Comparison of ENCODE assay signal across 21 cellular contexts in genomic region chr5:129909225-129909624, GRCh38. TPM values are rescaled to one million over a fixed set of nuclear protein-coding genes. Genes with fewer than 3 reads are reported as not detected.
DNase-seq lines count a peak whose midpoint lies in the region; ATAC-seq and TF ChIP-seq lines count a peak whose summit lies in the region.
"Had no signal": no experiment of that assay in that cellular context is flagged by ENCODE, and none has a peak within 500 bp of the region (broad histone marks: within the 10 kb centered on the region; RNA-seq: fewer than 3 reads in every experiment).

No MANE protein-coding gene starts in this region.

- DNase-seq in osteocyte (ENCODE audit: extremely low spot score, unreplicated experiment) (no peak), OCI-M2 (lab: John Stamatoyannopoulos, UW; ENCODE audit: unreplicated experiment) (no peak), islet precursor cell (no peak), anterior cingulate cortex (lab: John Stamatoyannopoulos, UW) (no peak)
- DNase-seq in effector memory CD8-positive, alpha-beta T cell = no peak
- DNase-seq: ACHN; activated B cell treated with CpG ODN at 0.5 μM for 24 hours; caudate nucleus; Karpas-422; kidney glomerular epithelial cell; NCI-H1694; NCI-H510A treated with DMSO at 0.1 percent for 48 hours; NK-92 treated with Interleukin-12 subunit alpha and Interleukin-12 subunit beta, amount 100 ng/mL, for 24 hours had no signal

- no peaks in the 10 kb centered on the region for H3K9me3 Mint-ChIP-seq in osteocyte (ENCODE audit: unreplicated experiment)
- no peaks in the 10 kb centered on the region for H3K9me3 Mint-ChIP-seq in effector memory CD8-positive, alpha-beta T cell
- H3K9me3 Mint-ChIP-seq: activated B cell treated with CpG ODN at 0.5 μM for 24 hours; activated naive CD4-positive, alpha-beta T cell treated with anti-CD3 and anti-CD28 coated beads, Interleukin-2, amount 50 U/mL, for 24 hours; activated T-helper 1 cell treated with anti-CD3 and anti-CD28 coated beads, Interleukin-12 subunit alpha, Interleukin-12 subunit beta, Interleukin-2, Interleukin-4 antibody, amounts not matched to agents 30 ng/mL and 10 ng/mL and 1 ng/mL, durations not matched to agents 14 hours and 24 hours and 36 hours; dendritic cell treated with granulocyte-macrophage colony-stimulating factor and Interleukin-4, amounts not matched to agents 40 ng/mL and 50 ng/mL, for 4 days; neural progenitor cell had no signal

- TF ChIP-seq CTCF in osteocyte (IDR thresholded peaks at IDR 0.05) = no peak

- H3K27ac Mint-ChIP-seq in osteocyte (ENCODE audit: unreplicated experiment) = peak overlapping the region; percentile 42
- H3K27ac Mint-ChIP-seq in effector memory CD8-positive, alpha-beta T cell = no peak overlapping the region
- H3K27ac Mint-ChIP-seq: activated B cell treated with CpG ODN at 0.5 μM for 24 hours; activated naive CD4-positive, alpha-beta T cell treated with anti-CD3 and anti-CD28 coated beads, Interleukin-2, amount 50 U/mL, for 24 hours; activated T-helper 1 cell treated with anti-CD3 and anti-CD28 coated beads, Interleukin-12 subunit alpha, Interleukin-12 subunit beta, Interleukin-2, Interleukin-4 antibody, amounts not matched to agents 30 ng/mL and 10 ng/mL and 1 ng/mL, durations not matched to agents 14 hours and 24 hours and 36 hours; dendritic cell treated with granulocyte-macrophage colony-stimulating factor and Interleukin-4, amounts not matched to agents 40 ng/mL and 50 ng/mL, for 4 days; neural progenitor cell had no signal

- H3K36me3 Mint-ChIP-seq in osteocyte (ENCODE audit: unreplicated experiment) = peaks cover 8% of the 10 kb centered on the region
- no peaks in the 10 kb centered on the region for H3K36me3 Mint-ChIP-seq in effector memory CD8-positive, alpha-beta T cell (ENCODE audit: insufficient read depth)
- H3K36me3 Mint-ChIP-seq: activated naive CD4-positive, alpha-beta T cell treated with anti-CD3 and anti-CD28 coated beads, Interleukin-2, amount 50 U/mL, for 24 hours had no signal

- no peaks in the 10 kb centered on the region for H3K27me3 Mint-ChIP-seq in osteocyte (ENCODE audit: unreplicated experiment)
- H3K27me3 Mint-ChIP-seq in effector memory CD8-positive, alpha-beta T cell = peaks cover 15 to 27% of the 10 kb centered on the region in 2 donors

- H3K4me1 Mint-ChIP-seq in osteocyte (ENCODE audit: unreplicated experiment) = peaks cover 41% of the 10 kb centered on the region
- peaks cover 6 to 8% of the 10 kb centered on the region in 2 donors for H3K4me1 Mint-ChIP-seq in effector memory CD8-positive, alpha-beta T cell (ENCODE audit: low read depth in 2 of 2)

- ATAC-seq in GM18867 (IDR thresholded peaks at IDR 0.05; ENCODE audit: unreplicated experiment) (peak; percentile 51), HG02981 (IDR thresholded peaks at IDR 0.05; ENCODE audit: unreplicated experiment) (peak; percentile 46), HG03558 (IDR thresholded peaks at IDR 0.05; ENCODE audit: extremely low read depth, unreplicated experiment) (peak; percentile 58)
- no peak for ATAC-seq in effector memory CD8-positive, alpha-beta T cell (replicated peaks)
- ATAC-seq: Panc1 had no signal

- H3K4me3 Mint-ChIP-seq in osteocyte (ENCODE audit: unreplicated experiment) = peak overlapping the region; percentile 23
- H3K4me3 Mint-ChIP-seq in effector memory CD8-positive, alpha-beta T cell = no peak overlapping the region
- H3K4me3 Mint-ChIP-seq: activated B cell treated with CpG ODN at 0.5 μM for 24 hours; activated naive CD4-positive, alpha-beta T cell treated with anti-CD3 and anti-CD28 coated beads, Interleukin-2, amount 50 U/mL, for 24 hours; activated T-helper 1 cell treated with anti-CD3 and anti-CD28 coated beads, Interleukin-12 subunit alpha, Interleukin-12 subunit beta, Interleukin-2, Interleukin-4 antibody, amounts not matched to agents 30 ng/mL and 10 ng/mL and 1 ng/mL, durations not matched to agents 14 hours and 24 hours and 36 hours; dendritic cell treated with granulocyte-macrophage colony-stimulating factor and Interleukin-4, amounts not matched to agents 40 ng/mL and 50 ng/mL, for 4 days; neural progenitor cell had no signal

RNA-seq across cellular contexts. Expression of gene CHSY3, which starts 5.0 kb away (rescaled TPM):
- total RNA-seq in osteocyte = 19.7 and 22.0 TPM in 2 replicates
- total RNA-seq: activated B cell treated with CpG ODN at 0.5 μM for 24 hours; activated T-helper 1 cell treated with anti-CD3 and anti-CD28 coated beads, Interleukin-12 subunit alpha, Interleukin-12 subunit beta, Interleukin-2, Interleukin-4 antibody, amounts not matched to agents 30 ng/mL and 10 ng/mL and 1 ng/mL, durations not matched to agents 14 hours and 24 hours and 36 hours had no signal
